ENCODE assay signal across 8 cellular contexts in the genomic region with DNA sequence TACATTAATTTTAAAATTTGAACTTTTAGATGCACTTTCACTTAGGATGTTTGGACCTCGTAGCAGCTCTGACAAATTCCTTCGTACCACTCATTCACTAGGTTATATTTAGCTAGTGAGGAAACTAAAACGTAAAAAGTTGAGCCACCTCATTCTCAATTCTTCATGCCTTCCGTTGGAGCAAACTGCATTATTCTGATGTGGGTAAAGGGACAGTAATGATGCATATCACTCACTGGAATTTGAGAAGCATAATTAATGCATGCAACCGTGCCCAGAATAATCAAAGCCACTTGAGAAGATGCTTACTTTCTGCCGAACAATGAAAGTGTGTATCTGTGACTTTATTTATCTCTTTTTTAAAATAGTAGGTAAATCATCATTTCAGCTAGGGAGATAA. TPM values are rescaled to one million over a fixed set of nuclear protein-coding genes. Genes with fewer than 3 reads are reported as not detected.
DNase-seq lines count a peak whose midpoint lies in the region; ATAC-seq and TF ChIP-seq lines count a peak whose summit lies in the region.

No MANE protein-coding gene starts in this region.

- H3K36me3 ChIP-seq in BE2C (peaks cover 22% of the 10 kb centered on the region), muscle layer of duodenum (ENCODE audit: control insufficient read depth in 1 of 2, insufficient read depth in 2 of 2, low read length in 2 of 2) (peaks cover 7 to 25% of the 10 kb centered on the region in 2 donors)

- no peaks in the 10 kb centered on the region for H3K27me3 Mint-ChIP-seq in IgD-negative memory B cell

- H3K9me3 ChIP-seq in BE2C (no peaks in the 10 kb centered on the region), muscle layer of duodenum (ENCODE audit: control insufficient read depth in 1 of 2, low read length in 2 of 2) (no peaks in the 10 kb centered on the region)

- H3K4me1 ChIP-seq in BE2C (no peaks in the 10 kb centered on the region; the same call in none of the 2 replicates), muscle layer of duodenum (ENCODE audit: control insufficient read depth in 1 of 2, insufficient read depth in 2 of 2, low read length in 2 of 2) (peaks cover 22 to 36% of the 10 kb centered on the region in 2 donors)

- no peaks in the 10 kb centered on the region for H3K27me3 ChIP-seq in BE2C
- no peaks in the 10 kb centered on the region for H3K27me3 ChIP-seq in muscle layer of duodenum (ENCODE audit: low read depth, low read length)

- DNase-seq in BE2C (no peak), astrocyte of the spinal cord (ENCODE audit: low read depth, low spot score) (peak; percentile 47), NCI-H2171 (lab: John Stamatoyannopoulos, UW) (no peak), activated gamma-delta T cell (lab: John Stamatoyannopoulos, UW) (no peak)
- no peak for DNase-seq in stimulated activated naive CD4-positive, alpha-beta T cell treated with Interleukin-2 at 50 U/mL for 16 hours (lab: John Stamatoyannopoulos, UW)

- peak overlapping the region in 2 of 3 donors; percentile 99 to 100 for H3K27ac Mint-ChIP-seq in IgD-negative memory B cell

- TF ChIP-seq CTCF in BE2C (IDR thresholded peaks at IDR 0.05; ENCODE audit: low read depth, low read length) (no peak), astrocyte of the spinal cord (IDR thresholded peaks at IDR 0.05; ENCODE audit: low read depth, low read length) (no peak)

- H3K36me3 Mint-ChIP-seq in IgD-negative memory B cell: no peaks in the 10 kb centered on the region

- in situ Hi-C loops in astrocyte of the spinal cord (cut with HindIII; ENCODE audit: low sequenced_read_pairs): no loop called here

- no peak for ATAC-seq in GM19397 (IDR thresholded peaks at IDR 0.05; ENCODE audit: unreplicated experiment)

- peaks cover 32 to 50% (median 43%) of the 10 kb centered on the region in 3 donors for H3K4me1 Mint-ChIP-seq in IgD-negative memory B cell

- H3K4me3 ChIP-seq in BE2C (ENCODE audit: low read depth, low read length): peak overlapping the region; percentile 82
- peak overlapping the region; percentile 93 for H3K4me3 ChIP-seq in astrocyte of the spinal cord (ENCODE audit: low read depth, low read length)
- peak overlapping the region; percentile 74 to 85 for H3K4me3 ChIP-seq in muscle layer of duodenum (ENCODE audit: low read depth in 1 of 2, low read length in 2 of 2)

- peak overlapping the region; percentile 95 for H3K27ac ChIP-seq in muscle layer of duodenum (ENCODE audit: low read length)

- H3K9me3 Mint-ChIP-seq in IgD-negative memory B cell: no peaks in the 10 kb centered on the region

- peak overlapping the region in 3 of 4 donors; percentile 88 to 98 (median 97) for H3K4me3 Mint-ChIP-seq in IgD-negative memory B cell

RNA-seq across cellular contexts. Expression of a gene that starts 2.2 kb away (rescaled TPM):
- polyA plus RNA-seq in BE2C (2012; ENCODE audit: insufficient read depth, insufficient read length, low read depth): 62.9 TPM
- polyA plus RNA-seq in IgD-negative memory B cell: 16.7 TPM

RNA-seq across cellular contexts. Expression of a gene that starts 2.7 kb away (rescaled TPM):
- 4.5 TPM for polyA plus RNA-seq in BE2C (2012; ENCODE audit: insufficient read depth, insufficient read length, low read depth)
- 9.8 TPM for polyA plus RNA-seq in IgD-negative memory B cell

RNA-seq across cellular contexts. Expression of a gene that starts 36.8 kb away (rescaled TPM):
- 30.0 TPM for polyA plus RNA-seq in BE2C (2012; ENCODE audit: insufficient read depth, insufficient read length, low read depth)
- polyA plus RNA-seq in IgD-negative memory B cell: 0.40 TPM
